ENCODE assay signal across 11 cellular contexts in the genomic region with DNA sequence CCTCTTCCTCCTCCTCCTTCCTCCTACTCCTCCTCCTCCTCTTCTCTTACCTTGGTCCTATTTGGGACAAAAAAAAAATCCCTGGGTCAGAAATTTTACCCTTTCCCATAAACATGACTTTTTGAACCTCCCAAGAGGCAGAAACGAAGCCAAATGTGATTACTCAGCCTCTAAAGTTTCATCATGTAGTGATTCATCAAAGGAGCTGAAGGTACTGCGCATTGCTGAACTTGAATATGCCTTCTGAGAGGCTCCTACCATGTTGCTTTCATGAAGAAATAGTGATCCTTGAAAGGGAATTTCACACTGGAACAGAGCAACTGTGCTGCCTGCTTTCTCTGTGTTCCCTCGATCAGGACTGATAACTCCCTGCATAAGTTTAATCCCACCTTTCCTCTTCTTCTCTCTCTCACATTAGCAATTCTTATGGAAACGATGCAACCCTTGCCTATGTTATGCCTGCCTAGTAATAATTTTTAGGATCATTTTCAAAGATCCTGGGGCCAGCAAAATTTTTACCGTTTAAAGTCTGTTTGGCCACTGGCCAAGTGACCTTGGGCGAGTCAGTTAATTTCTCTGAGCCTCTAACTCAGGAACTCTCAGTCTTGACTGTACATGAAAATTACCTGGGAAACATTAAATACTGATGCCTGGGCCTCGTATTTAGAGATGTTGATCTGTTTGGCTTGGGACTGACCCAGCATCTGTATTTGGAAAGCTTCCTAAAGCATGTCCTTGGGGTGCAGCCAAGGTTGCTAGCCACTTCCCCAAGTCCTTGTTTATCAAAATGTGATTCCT.
A peak's percentile ranks its signal among the peaks of the same experiment; 100 is the strongest.
DNase-seq lines count a peak whose midpoint lies in the region; ATAC-seq and TF ChIP-seq lines count a peak whose summit lies in the region.
"Had no signal": no experiment of that assay in that cellular context is flagged by ENCODE, and none has a peak within 500 bp of the region (broad histone marks: within the 10 kb centered on the region; RNA-seq: fewer than 3 reads in every experiment).

No MANE protein-coding gene starts in this region.

- H3K36me3 ChIP-seq in naive thymus-derived CD4-positive, alpha-beta T cell (ENCODE audit: control insufficient read depth in 2 of 3, insufficient read depth in 3 of 3, low read length in 3 of 3), result no peaks in the 10 kb centered on the region

- H3K4me3 ChIP-seq in AG10803 (ENCODE audit: low read length) (no peak overlapping the region), coronary artery (peak overlapping the region; percentile 49)
- H3K4me3 ChIP-seq in naive thymus-derived CD4-positive, alpha-beta T cell (ENCODE audit: low read length), result no peak overlapping the region
- H3K4me3 ChIP-seq: GM12878 had no signal

- H3K27ac Mint-ChIP-seq in naive thymus-derived CD4-positive, alpha-beta T cell, result peak overlapping the region in 3 of 9 donors; percentile 55 to 66 (median 56)

- no peak for ATAC-seq in naive thymus-derived CD4-positive, alpha-beta T cell
- ATAC-seq in HG03135 (IDR thresholded peaks at IDR 0.05; ENCODE audit: unreplicated experiment), result no peak
- no peak for ATAC-seq in HG03460 (IDR thresholded peaks at IDR 0.05; ENCODE audit: unreplicated experiment)
- ATAC-seq: GM12878 had no signal

- H3K4me1 Mint-ChIP-seq in naive thymus-derived CD4-positive, alpha-beta T cell, result peaks cover 27 to 75% (median 64%) of the 10 kb centered on the region in 7 donors

- TF ChIP-seq CTCF in AG10803 (conservative IDR thresholded peaks at IDR 0.05; ENCODE audit: low read length) (no peak), coronary artery (IDR thresholded peaks at IDR 0.05) (no peak)

- CTCF ChIA-PET in naive thymus-derived CD4-positive, alpha-beta T cell (lab: Charles Lee), result no interaction called here

- peaks cover 0 to 10% (median 4%) of the 10 kb centered on the region in 11 donors for H3K9me3 Mint-ChIP-seq in naive thymus-derived CD4-positive, alpha-beta T cell

- no peaks in the 10 kb centered on the region for H3K9me3 ChIP-seq in naive thymus-derived CD4-positive, alpha-beta T cell (ENCODE audit: control insufficient read depth in 2 of 3, low read length in 3 of 3)

- POLR2A ChIA-PET in naive thymus-derived CD4-positive, alpha-beta T cell (lab: Charles Lee), result interaction anchor here (0.6 kb wide), 2 partner anchors 17 to 288 kb away, joined by 3 read pairs; no protein-coding TSS in a partner anchor

- peaks cover 25 to 43% (median 32%) of the 10 kb centered on the region in 5 donors for H3K27me3 Mint-ChIP-seq in naive thymus-derived CD4-positive, alpha-beta T cell

- H3K4me3 Mint-ChIP-seq in naive thymus-derived CD4-positive, alpha-beta T cell, result peak overlapping the region in 9 of 10 donors; percentile 15 to 68 (median 53)

- peaks cover 42 to 65% of the 10 kb centered on the region in 2 donors for H3K4me1 ChIP-seq in naive thymus-derived CD4-positive, alpha-beta T cell (ENCODE audit: control insufficient read depth in 2 of 2, insufficient read depth in 2 of 2, low read length in 2 of 2)
- H3K4me1 ChIP-seq: parathyroid adenoma had no signal

- peaks cover 0 to 4% of the 10 kb centered on the region in 2 donors for H3K27me3 ChIP-seq in naive thymus-derived CD4-positive, alpha-beta T cell (ENCODE audit: control insufficient read depth in 2 of 2, insufficient read depth in 2 of 2, low read length in 2 of 2)

- peak; percentile 89 for DNase-seq in AG10803 (ENCODE audit: low read depth)
- DNase-seq in M059J (ENCODE audit: low read depth), result peak; percentile 83
- no peak for DNase-seq in coronary artery (ENCODE audit: low spot score)
- DNase-seq in naive thymus-derived CD4-positive, alpha-beta T cell, result no peak
- no peak for DNase-seq in amygdala (lab: John Stamatoyannopoulos, UW)
- DNase-seq in stimulated activated CD8-positive, alpha-beta memory T cell treated with anti-CD3 and anti-CD28 coated beads, Interleukin-4, amount 100 ng/mL, for 48 hours, result no peak
- DNase-seq: SHP77 treated with DMSO at 0.1 percent for 48 hours had no signal

- intact Hi-C loops in naive thymus-derived CD4-positive, alpha-beta T cell (cut with micrococcal nuclease), result loop anchor here (2.0 to 5.0 kb wide), 4 partner anchors 13 to 93 kb away; no protein-coding TSS in a partner anchor

- H3K36me3 Mint-ChIP-seq in naive thymus-derived CD4-positive, alpha-beta T cell, result peaks cover 4 to 20% (median 7%) of the 10 kb centered on the region in 5 donors

- peak overlapping the region; percentile 22 to 65 for H3K27ac ChIP-seq in coronary artery
- no peak overlapping the region for H3K27ac ChIP-seq in naive thymus-derived CD4-positive, alpha-beta T cell (ENCODE audit: low read depth, low read length)
- H3K27ac ChIP-seq: parathyroid adenoma had no signal

Comparison
In these comparisons a context has a peak if more than half of its experiments do, and no peak if none do; other contexts are left out.
1. DNase-seq: peak in AG10803 (single experiment) and M059J (single experiment); none in coronary artery (single experiment), naive thymus-derived CD4-positive, alpha-beta T cell (0 of 9), amygdala (0 of 56) and stimulated activated CD8-positive, alpha-beta memory T cell treated with anti-CD3 and anti-CD28 coated beads, Interleukin-4, amount 100 ng/mL, for 48 hours (single experiment).